In genomic region chr1:236615399-236616148, GRCh38 we compare ENCODE assay signal across 30 cellular contexts.
"Had no signal": no experiment of that assay in that cellular context is flagged by ENCODE, and none has a peak within 500 bp of the region (broad histone marks: within the 10 kb centered on the region; RNA-seq: fewer than 3 reads in every experiment).

No MANE protein-coding gene starts in this region.

- H3K9me3 Mint-ChIP-seq: activated CD4-positive, alpha-beta memory T cell treated with anti-CD3 and anti-CD28 coated beads for 36 hours; activated naive CD4-positive, alpha-beta T cell treated with anti-CD3 and anti-CD28 coated beads for 36 hours; activated naive CD4-positive, alpha-beta T cell treated with anti-CD3 and anti-CD28 coated beads, Interleukin-2, amount 50 U/mL, for 72 hours; activated T-helper 1 cell treated with anti-CD3 and anti-CD28 coated beads, Interleukin-12 subunit alpha, Interleukin-12 subunit beta, Interleukin-2, Interleukin-4 antibody, amounts not matched to agents 30 ng/mL and 10 ng/mL and 1 ng/mL, durations not matched to agents 14 hours and 24 hours and 36 hours; T-helper 1 cell treated with Interleukin-12 subunit alpha and Interleukin-12 subunit beta and Interleukin-4 antibody, amounts not matched to agents 30 μg/mL and 1 μg/mL, for 36 hours; T-helper 2 cell treated with Interferon-gamma antibody and Interleukin-4, amounts not matched to agents 5 μg/mL and 100 μg/mL, for 36 hours had no signal

- H3K36me3 ChIP-seq: adrenal gland, breast epithelium, SJSA1 had no signal

- H3K27ac ChIP-seq: adrenal gland, body of pancreas, breast epithelium, KMS-11, SJSA1 had no signal

- ATAC-seq: activated naive CD4-positive, alpha-beta T cell treated with anti-CD3 and anti-CD28 coated beads, Interleukin-2, amount 50 U/mL, for 72 hours; activated T-cell treated with anti-CD3 and anti-CD28 coated beads, Interleukin-2, amount 50 U/mL, for 4 hours; body of pancreas; PC-3 had no signal

- H3K4me1 ChIP-seq: adrenal gland, body of pancreas, breast epithelium, SJSA1 had no signal

- H3K4me3 ChIP-seq: adrenal gland, body of pancreas, breast epithelium, SJSA1 had no signal

- H3K4me2 ChIP-seq: KMS-11, SK-N-SH had no signal

- H3K9me3 ChIP-seq: adrenal gland, body of pancreas, SJSA1, SK-N-SH had no signal

- H3K4me3 Mint-ChIP-seq: activated CD4-positive, alpha-beta memory T cell treated with anti-CD3 and anti-CD28 coated beads for 36 hours; activated naive CD4-positive, alpha-beta T cell treated with anti-CD3 and anti-CD28 coated beads for 36 hours; activated T-cell treated with anti-CD3 and anti-CD28 coated beads, Interleukin-2, amount 50 U/mL, for 4 hours; activated T-helper 1 cell treated with anti-CD3 and anti-CD28 coated beads, Interleukin-12 subunit alpha, Interleukin-12 subunit beta, Interleukin-2, Interleukin-4 antibody, amounts not matched to agents 30 ng/mL and 10 ng/mL and 1 ng/mL, durations not matched to agents 14 hours and 24 hours and 36 hours; T-helper 1 cell treated with Interleukin-12 subunit alpha and Interleukin-12 subunit beta and Interleukin-4 antibody, amounts not matched to agents 30 μg/mL and 1 μg/mL, for 36 hours; T-helper 2 cell treated with Interferon-gamma antibody and Interleukin-4, amounts not matched to agents 5 μg/mL and 100 μg/mL, for 36 hours had no signal

- H3K36me3 Mint-ChIP-seq: activated CD4-positive, alpha-beta memory T cell treated with anti-CD3 and anti-CD28 coated beads for 36 hours; activated naive CD4-positive, alpha-beta T cell treated with anti-CD3 and anti-CD28 coated beads, Interleukin-2, amount 50 U/mL, for 72 hours had no signal

- H3K27ac Mint-ChIP-seq: activated CD4-positive, alpha-beta memory T cell treated with anti-CD3 and anti-CD28 coated beads for 36 hours; activated naive CD4-positive, alpha-beta T cell treated with anti-CD3 and anti-CD28 coated beads for 36 hours; activated naive CD4-positive, alpha-beta T cell treated with anti-CD3 and anti-CD28 coated beads, Interleukin-2, amount 50 U/mL, for 72 hours; activated T-helper 1 cell treated with anti-CD3 and anti-CD28 coated beads, Interleukin-12 subunit alpha, Interleukin-12 subunit beta, Interleukin-2, Interleukin-4 antibody, amounts not matched to agents 30 ng/mL and 10 ng/mL and 1 ng/mL, durations not matched to agents 14 hours and 24 hours and 36 hours; T-helper 1 cell treated with Interleukin-12 subunit alpha and Interleukin-12 subunit beta and Interleukin-4 antibody, amounts not matched to agents 30 μg/mL and 1 μg/mL, for 36 hours; T-helper 2 cell treated with Interferon-gamma antibody and Interleukin-4, amounts not matched to agents 5 μg/mL and 100 μg/mL, for 36 hours had no signal

- H3K27me3 ChIP-seq: body of pancreas, breast epithelium had no signal

- H3K9ac ChIP-seq: KMS-11, SK-N-SH had no signal

- DNase-seq: activated CD4-positive, alpha-beta memory T cell treated with anti-CD3 and anti-CD28 coated beads for 36 hours; activated CD4-positive, alpha-beta T cell treated with anti-CD3 and anti-CD28 coated beads, Interleukin-2, amount 50 U/mL, for 1 hour; activated CD8-positive, alpha-beta memory T cell treated with anti-CD3 and anti-CD28 coated beads, Interleukin-2, amount 50 U/mL, for 4 hours; activated gamma-delta T cell treated with Interleukin-2 at 50 U/mL for 16 hours; activated naive CD4-positive, alpha-beta T cell treated with anti-CD3 and anti-CD28 coated beads for 36 hours; activated T-cell treated with anti-CD3 and anti-CD28 coated beads for 4 hours; activated T-cell treated with anti-CD3 and anti-CD28 coated beads, Interleukin-2, amount 50 U/mL, for 4 hours; adrenal gland; body of pancreas; caudate nucleus; MM.1S; MV-4-11; NCI-H1092; NCI-H1436 treated with DMSO at 0.1 percent for 48 hours; NCI-H1694 treated with DMSO at 0.1 percent for 48 hours; NCI-H2029; NCI-H510A; NCI-H526; NCI-H748 treated with DMSO at 0.1 percent for 48 hours; NK-92 treated with Interleukin-12 subunit alpha and Interleukin-12 subunit beta, amount 100 ng/mL, for 24 hours; PC-3; SHP77 treated with DMSO at 0.1 percent for 48 hours; SK-N-SH had no signal
